Comparison of ENCODE assay signal across 9 cellular contexts in the genomic region with DNA sequence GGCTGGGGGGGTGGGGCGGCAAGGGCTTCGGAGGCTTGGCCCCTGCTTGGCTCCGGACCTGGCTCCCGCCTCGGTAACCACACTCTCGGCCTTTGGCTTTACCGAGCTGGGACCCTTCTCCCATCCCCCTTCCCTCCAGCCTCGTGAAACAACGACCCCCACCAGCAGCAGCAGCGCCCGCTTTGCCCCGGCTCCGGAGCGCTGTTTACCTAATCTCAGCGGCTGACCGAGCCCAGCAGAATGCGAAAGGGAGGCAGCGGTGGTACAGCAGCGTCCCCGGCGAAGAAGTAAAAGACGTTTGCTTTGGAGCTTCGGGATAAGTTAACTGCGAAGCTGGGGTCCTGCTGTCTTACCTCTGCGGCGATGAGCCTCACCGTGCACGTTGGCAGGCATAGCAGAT. TPM values are rescaled to one million over a fixed set of nuclear protein-coding genes. Genes with fewer than 3 reads are reported as not detected.
DNase-seq lines count a peak whose midpoint lies in the region; ATAC-seq and TF ChIP-seq lines count a peak whose summit lies in the region.
"Had no signal": no experiment of that assay in that cellular context is flagged by ENCODE, and none has a peak within 500 bp of the region (broad histone marks: within the 10 kb centered on the region; RNA-seq: fewer than 3 reads in every experiment).

No MANE protein-coding gene starts in this region.

- H3K9me3 ChIP-seq in ectodermal cell (ENCODE audit: control insufficient read depth, low read length) (no peaks in the 10 kb centered on the region), mesodermal cell (ENCODE audit: control insufficient read depth, low read length) (no peaks in the 10 kb centered on the region), upper lobe of left lung (no peaks in the 10 kb centered on the region)

- H3K36me3 ChIP-seq in ectodermal cell (ENCODE audit: control insufficient read depth, insufficient read depth, low read length) (no peaks in the 10 kb centered on the region), mesodermal cell (ENCODE audit: control insufficient read depth, insufficient read depth, low read length) (no peaks in the 10 kb centered on the region), upper lobe of left lung (no peaks in the 10 kb centered on the region)

- H3K27ac ChIP-seq in ectodermal cell (ENCODE audit: insufficient read depth, low read depth, low read length, poor library complexity, severe bottlenecking) (peak overlapping the region; percentile 58), mesodermal cell (ENCODE audit: low read depth, low read length, severe bottlenecking) (peak overlapping the region; percentile 20), upper lobe of left lung (peak overlapping the region; percentile 53 to 81 (median 72))
- H3K27ac ChIP-seq: 22Rv1 had no signal

- peak overlapping the region; percentile 65 for H3K4me3 ChIP-seq in ectodermal cell (ENCODE audit: insufficient read depth, low read depth, low read length)
- peak overlapping the region; percentile 64 for H3K4me3 ChIP-seq in mesodermal cell (ENCODE audit: extremely low read depth, insufficient read depth, low read length, poor library complexity, severe bottlenecking)
- H3K4me3 ChIP-seq in upper lobe of left lung: peak overlapping the region; percentile 63 to 87 (median 79)

- H3K4me1 ChIP-seq in ectodermal cell (ENCODE audit: control insufficient read depth, insufficient read depth, low read length) (peaks cover 23% of the 10 kb centered on the region), mesodermal cell (ENCODE audit: control insufficient read depth, insufficient read depth, low read length, poor library complexity, severe bottlenecking) (peaks cover 12% of the 10 kb centered on the region), upper lobe of left lung (peaks cover 12 to 45% (median 30%) of the 10 kb centered on the region in 4 donors)

- no peak for TF ChIP-seq EP300 in upper lobe of left lung (IDR thresholded peaks at IDR 0.05)

- TF ChIP-seq CTCF in upper lobe of left lung (IDR thresholded peaks at IDR 0.05): no peak

- WGBS in ectodermal cell, 2 experiments: 0% methylated on average over 28 of the region's 28 CpGs
- WGBS in mesodermal cell (ENCODE audit: insufficient coverage in 2 of 2), 2 experiments: 0% methylated on average over 14 to 15 of the region's 28 CpGs
- 0 to 4% methylated on average over 4 to 22 of the region's 28 CpGs for WGBS in upper lobe of left lung, 2 donors

- H3K27me3 ChIP-seq in ectodermal cell (ENCODE audit: control insufficient read depth, insufficient read depth, low read length, poor library complexity, severe bottlenecking) (peaks cover 13% of the 10 kb centered on the region), upper lobe of left lung (peaks cover 0 to 6% (median 2%) of the 10 kb centered on the region in 4 donors)

- TF ChIP-seq POLR2A in upper lobe of left lung (IDR thresholded peaks at IDR 0.05): no peak

- ATAC-seq in upper lobe of left lung (ENCODE audit: low FRiP score in 2 of 2): no peak
- ATAC-seq in HG02798 (IDR thresholded peaks at IDR 0.05; ENCODE audit: poor library complexity, unreplicated experiment): no peak
- ATAC-seq in GM18907 (IDR thresholded peaks at IDR 0.05; ENCODE audit: unreplicated experiment): no peak

- DNase-seq in DMS 273 (lab: John Stamatoyannopoulos, UW; ENCODE audit: unreplicated experiment): peak; percentile 46
- no peak for DNase-seq in DMS 273 treated with DMSO at 0.1 percent for 48 hours (lab: John Stamatoyannopoulos, UW)
- DNase-seq in RPMI7951 (ENCODE audit: low read depth): peak; percentile 20
- DNase-seq in upper lobe of left lung: peak; percentile 25 to 69

RNA-seq across cellular contexts. Expression of a gene that starts 2.0 kb away (rescaled TPM):
- 2.9 and 3.0 TPM in 2 replicates for total RNA-seq in RPMI7951 (2014; rRNA removed; shearing (Covaris generic))
- polyA plus RNA-seq in ectodermal cell (2013, experiment 1 of 4): 32.7 TPM
- polyA plus RNA-seq in ectodermal cell (2013, experiment 2 of 4): 33.8 TPM
- 25.0 TPM for polyA plus RNA-seq in ectodermal cell (2013, experiment 3 of 4)
- polyA plus RNA-seq in ectodermal cell (2013, experiment 4 of 4): 28.8 TPM
- polyA plus RNA-seq in mesodermal cell (2013, experiment 1 of 2): 25.3 TPM
- polyA plus RNA-seq in mesodermal cell (2013, experiment 2 of 2): 21.7 TPM
- total RNA-seq in upper lobe of left lung: 10 to 100 TPM; 14.0 to 56.6 (median 25.3) TPM

Comparison
In these comparisons a context has a peak if more than half of its experiments do, and no peak if none do; other contexts are left out.
1. H3K27ac ChIP-seq: peak in every context shown above with its lines; median percentile 72 in upper lobe of left lung; 58 in ectodermal cell; 20 in mesodermal cell.